In genomic region chr18:58263733-58264469, GRCh38 we compare ENCODE assay signal across 1 cellular context.
TF ChIP-seq lines count a peak whose summit lies in the region.

No MANE protein-coding gene starts in this region.

TF ChIP-seq in HCT116, 20 proteins besides CTCF, POLR2A, EP300 and RAD21 (continued from another document):
- TF ChIP-seq REST (IDR thresholded peaks at IDR 0.05; ENCODE audit: low read depth) (no peak), JUND (IDR thresholded peaks at IDR 0.05) (no peak), YY1 (IDR thresholded peaks at IDR 0.05; ENCODE audit: extremely low read depth, insufficient replicate concordance, low read depth, low read length) (no peak), SIN3A (IDR thresholded peaks at IDR 0.05; ENCODE audit: low read depth) (no peak), FOSL1 (IDR thresholded peaks at IDR 0.05; ENCODE audit: low read depth) (no peak)
- TF ChIP-seq, protein P1, sequence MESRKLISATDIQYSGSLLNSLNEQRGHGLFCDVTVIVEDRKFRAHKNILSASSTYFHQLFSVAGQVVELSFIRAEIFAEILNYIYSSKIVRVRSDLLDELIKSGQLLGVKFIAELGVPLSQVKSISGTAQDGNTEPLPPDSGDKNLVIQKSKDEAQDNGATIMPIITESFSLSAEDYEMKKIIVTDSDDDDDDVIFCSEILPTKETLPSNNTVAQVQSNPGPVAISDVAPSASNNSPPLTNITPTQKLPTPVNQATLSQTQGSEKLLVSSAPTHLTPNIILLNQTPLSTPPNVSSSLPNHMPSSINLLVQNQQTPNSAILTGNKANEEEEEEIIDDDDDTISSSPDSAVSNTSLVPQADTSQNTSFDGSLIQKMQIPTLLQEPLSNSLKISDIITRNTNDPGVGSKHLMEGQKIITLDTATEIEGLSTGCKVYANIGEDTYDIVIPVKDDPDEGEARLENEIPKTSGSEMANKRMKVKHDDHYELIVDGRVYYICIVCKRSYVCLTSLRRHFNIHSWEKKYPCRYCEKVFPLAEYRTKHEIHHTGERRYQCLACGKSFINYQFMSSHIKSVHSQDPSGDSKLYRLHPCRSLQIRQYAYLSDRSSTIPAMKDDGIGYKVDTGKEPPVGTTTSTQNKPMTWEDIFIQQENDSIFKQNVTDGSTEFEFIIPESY (IDR thresholded peaks at IDR 0.05; ENCODE audit: extremely low read depth, insufficient replicate concordance, low read length) = no peak
